ENCODE assay signal across 1 cellular context in the genomic region with DNA sequence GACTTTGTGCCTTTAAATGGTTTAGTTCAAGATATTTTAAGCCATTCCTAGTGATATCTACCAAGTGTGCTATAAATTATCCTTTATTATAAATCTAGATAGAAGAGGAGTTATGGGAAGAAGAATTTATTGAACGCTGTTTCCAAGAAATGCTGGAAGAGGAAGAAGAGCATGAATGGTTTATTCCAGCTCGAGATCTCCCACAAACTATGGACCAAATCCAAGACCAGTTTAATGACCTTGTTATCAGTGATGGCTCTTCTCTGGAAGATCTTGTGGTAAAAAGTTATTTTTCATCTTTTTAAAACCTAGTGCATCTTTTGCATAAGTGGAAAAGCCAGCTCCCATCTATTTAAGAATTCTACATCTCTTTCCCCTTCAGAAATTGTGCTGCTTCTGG.
TF ChIP-seq lines count a peak whose summit lies in the region.

No MANE protein-coding gene starts in this region.

TF ChIP-seq in GM12891, 5 proteins besides CTCF, POLR2A, EP300 and RAD21 (continued from another document):
- TF ChIP-seq POLR2AphosphoS5 (IDR thresholded peaks at IDR 0.05; ENCODE audit: low read depth, low read length) (no peak), SPI1 (IDR thresholded peaks at IDR 0.05; ENCODE audit: low read depth, low read length) (no peak)
